Comparison of ENCODE assay signal across 20 cellular contexts in genomic region chr4:11189756-11190155, GRCh38.
DNase-seq lines count a peak whose midpoint lies in the region; ATAC-seq, FAIRE-seq and TF ChIP-seq lines count a peak whose summit lies in the region.
"Had no signal": no experiment of that assay in that cellular context is flagged by ENCODE, and none has a peak within 500 bp of the region (broad histone marks: within the 10 kb centered on the region; RNA-seq: fewer than 3 reads in every experiment).

No MANE protein-coding gene starts in this region.

- 10% methylated on average over 2 of the region's 2 CpGs for WGBS in smooth muscle cell (ENCODE audit: low lambda C conversion rate)

- H3K36me3 Mint-ChIP-seq in astrocyte (ENCODE audit: low read depth, unreplicated experiment) = no peaks in the 10 kb centered on the region
- no peaks in the 10 kb centered on the region for H3K36me3 Mint-ChIP-seq in mesothelial cell of epicardium
- no peaks in the 10 kb centered on the region for H3K36me3 Mint-ChIP-seq in activated T-cell treated with anti-CD3 and anti-CD28 coated beads, Interleukin-2, amount 50 U/mL, for 4 hours (ENCODE audit: insufficient read depth)

- H3K4me1 ChIP-seq in astrocyte (ENCODE audit: insufficient read depth, low read length) (no peaks in the 10 kb centered on the region), smooth muscle cell (ENCODE audit: low read depth) (peaks cover 7% of the 10 kb centered on the region)
- H3K4me1 ChIP-seq: SJSA1 had no signal

- H3K4me3 ChIP-seq in astrocyte (ENCODE audit: insufficient read depth, low read depth, low read length) = no peak overlapping the region
- H3K4me3 ChIP-seq in smooth muscle cell = no peak overlapping the region
- H3K4me3 ChIP-seq: K562, SJSA1 had no signal

- no peaks in the 10 kb centered on the region for H3K27me3 ChIP-seq in astrocyte (ENCODE audit: insufficient read depth, low read length)
- H3K27me3 ChIP-seq in smooth muscle cell (ENCODE audit: low read depth) = no peaks in the 10 kb centered on the region
- H3K27me3 ChIP-seq: SJSA1 had no signal

- H3K36me3 ChIP-seq in astrocyte (ENCODE audit: insufficient read depth, low read length) (no peaks in the 10 kb centered on the region), smooth muscle cell (ENCODE audit: low read depth) (no peaks in the 10 kb centered on the region)
- H3K36me3 ChIP-seq: SJSA1 had no signal

- H3K27ac ChIP-seq in astrocyte (ENCODE audit: low read depth, low read length) = no peak overlapping the region
- H3K27ac ChIP-seq in smooth muscle cell (ENCODE audit: low read depth) = no peak overlapping the region
- H3K27ac ChIP-seq: SJSA1 had no signal

- FAIRE-seq in astrocyte (lab: Jason Lieb, UNC) = no peak
- FAIRE-seq: HTR-8/SVneo, K562 had no signal

- peaks cover 9% of the 10 kb centered on the region for H3F3A ChIP-seq in smooth muscle cell (ENCODE audit: low read depth)

- no peak for ATAC-seq in activated T-cell treated with anti-CD3 and anti-CD28 coated beads, Interleukin-2, amount 50 U/mL, for 4 hours
- ATAC-seq: HCT116, K562 had no signal

- H3K9ac ChIP-seq in astrocyte (ENCODE audit: low read length) (no peak overlapping the region), smooth muscle cell (ENCODE audit: low read depth) (no peak overlapping the region)

- H3K9me3 Mint-ChIP-seq in astrocyte (ENCODE audit: unreplicated experiment) (peaks cover 2% of the 10 kb centered on the region), mesothelial cell of epicardium (no peaks in the 10 kb centered on the region)
- no peaks in the 10 kb centered on the region for H3K9me3 Mint-ChIP-seq in activated T-cell treated with anti-CD3 and anti-CD28 coated beads, Interleukin-2, amount 50 U/mL, for 4 hours

- H3K9me3 ChIP-seq in astrocyte (ENCODE audit: insufficient read depth, low read depth, low read length) (no peaks in the 10 kb centered on the region), smooth muscle cell (replicated peaks; ENCODE audit: low read depth) (no peaks in the 10 kb centered on the region)
- H3K9me3 ChIP-seq: SJSA1 had no signal

- H3K27me3 Mint-ChIP-seq in astrocyte (ENCODE audit: low read depth, unreplicated experiment) (peaks cover 10% of the 10 kb centered on the region), mesothelial cell of epicardium (ENCODE audit: low read depth) (no peaks in the 10 kb centered on the region)
- H3K27me3 Mint-ChIP-seq in activated T-cell treated with anti-CD3 and anti-CD28 coated beads, Interleukin-2, amount 50 U/mL, for 4 hours (ENCODE audit: low read depth) = peaks cover 3% of the 10 kb centered on the region

- TF ChIP-seq CTCF in astrocyte (IDR thresholded peaks at IDR 0.05; ENCODE audit: insufficient read depth, low read depth, low read length) (no peak), mesothelial cell of epicardium (IDR thresholded peaks at IDR 0.05; ENCODE audit: unreplicated experiment) (no peak), smooth muscle cell (IDR thresholded peaks at IDR 0.05; ENCODE audit: borderline replicate concordance, insufficient read depth, poor library complexity, severe bottlenecking) (no peak)

- H2AFZ ChIP-seq in astrocyte (ENCODE audit: low read depth, low read length) = no peak overlapping the region
- H2AFZ ChIP-seq in smooth muscle cell (ENCODE audit: low read depth) = peak overlapping the region; percentile 81

- peaks cover 8% of the 10 kb centered on the region for H3K4me1 Mint-ChIP-seq in astrocyte (ENCODE audit: low read depth, unreplicated experiment)
- H3K4me1 Mint-ChIP-seq in mesothelial cell of epicardium = peaks cover 13% of the 10 kb centered on the region
- peaks cover 5% of the 10 kb centered on the region for H3K4me1 Mint-ChIP-seq in activated T-cell treated with anti-CD3 and anti-CD28 coated beads, Interleukin-2, amount 50 U/mL, for 4 hours (ENCODE audit: low read depth)

- H4K20me1 ChIP-seq in astrocyte (ENCODE audit: insufficient read depth, low read length) (no peaks in the 10 kb centered on the region), smooth muscle cell (ENCODE audit: low read depth) (no peaks in the 10 kb centered on the region)

- H3K4me2 ChIP-seq in astrocyte (ENCODE audit: low read length) (no peak overlapping the region), smooth muscle cell (peak overlapping the region; percentile 62)

- H3K4me3 Mint-ChIP-seq in astrocyte (ENCODE audit: unreplicated experiment) = no peak overlapping the region
- H3K4me3 Mint-ChIP-seq in mesothelial cell of epicardium = peak overlapping the region; percentile 14
- no peak overlapping the region for H3K4me3 Mint-ChIP-seq in activated T-cell treated with anti-CD3 and anti-CD28 coated beads, Interleukin-2, amount 50 U/mL, for 4 hours

- H3K27ac Mint-ChIP-seq in astrocyte (ENCODE audit: unreplicated experiment) = no peak overlapping the region
- peak overlapping the region; percentile 60 for H3K27ac Mint-ChIP-seq in mesothelial cell of epicardium

- H3K79me2 ChIP-seq in astrocyte (ENCODE audit: insufficient read depth, low read length) (no peaks in the 10 kb centered on the region), smooth muscle cell (ENCODE audit: low read depth) (no peaks in the 10 kb centered on the region)

- peak; percentile 11 for DNase-seq in ELF-1 (ENCODE audit: low read depth, low spot score)
- peak; percentile 2 for DNase-seq in astrocyte (ENCODE audit: low read depth)
- no peak for DNase-seq in mesothelial cell of epicardium (ENCODE audit: low spot score in 2 of 2, unreplicated experiment in 2 of 2)
- no peak for DNase-seq in smooth muscle cell (lab: John Stamatoyannopoulos, UW; ENCODE audit: unreplicated experiment)
- DNase-seq in activated T-cell treated with anti-CD3 and anti-CD28 coated beads, Interleukin-2, amount 50 U/mL, for 4 hours = no peak
- no peak for DNase-seq in NCI-H1417 treated with DMSO at 0.1 percent for 48 hours (lab: John Stamatoyannopoulos, UW)
- DNase-seq in activated CD4-positive, alpha-beta T cell treated with anti-CD3 and anti-CD28 coated beads for 48 hours = no peak
- DNase-seq: Calu3, DND-41, NCI-H1105 treated with DMSO at 0.1 percent for 48 hours, NCI-H2029, NCI-H446 treated with DMSO at 0.1 percent for 48 hours, NCI-H526, NCI-H82, Right ventricle myocardium superior, RPMI8226 had no signal

Comparison
In these comparisons a context has a peak if more than half of its experiments do, and no peak if none do; other contexts are left out.
1. DNase-seq: peak in ELF-1 (single experiment) and astrocyte (single experiment); none in mesothelial cell of epicardium (0 of 2), smooth muscle cell (single experiment), activated T-cell treated with anti-CD3 and anti-CD28 coated beads, Interleukin-2, amount 50 U/mL, for 4 hours (single experiment), NCI-H1417 treated with DMSO at 0.1 percent for 48 hours (single experiment) and activated CD4-positive, alpha-beta T cell treated with anti-CD3 and anti-CD28 coated beads for 48 hours (single experiment).